In the genomic region with DNA sequence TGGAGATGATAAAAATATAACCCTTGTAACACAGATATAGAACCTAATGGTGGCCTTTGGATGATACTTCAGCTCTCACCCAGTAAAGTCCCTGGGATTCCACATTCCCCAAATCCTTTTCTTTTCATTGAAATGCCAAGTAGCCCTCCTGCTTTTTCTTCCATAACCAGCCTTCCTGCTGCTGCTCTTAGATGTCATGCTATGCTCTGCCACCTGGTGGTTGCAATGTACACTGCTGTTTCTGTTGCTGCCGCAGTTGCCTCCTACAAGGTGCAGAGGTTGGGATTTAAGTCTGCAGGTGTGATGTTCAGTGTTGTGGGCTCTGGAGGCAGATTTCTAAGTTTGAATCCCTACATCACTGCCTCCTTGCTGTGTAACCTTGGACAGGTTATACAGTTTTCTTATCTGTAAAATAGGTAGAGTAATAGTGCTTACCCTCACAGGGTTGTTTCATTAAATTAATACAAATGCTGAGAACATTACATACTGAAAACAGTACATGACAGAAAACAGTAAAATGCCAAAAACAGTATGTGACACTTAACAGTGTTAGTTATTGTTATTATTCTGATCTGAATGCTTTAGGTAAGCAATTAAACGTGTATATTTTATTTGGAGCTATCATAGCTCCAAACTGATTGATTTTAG, we compare ENCODE assay signal across 8 cellular contexts.
A peak's percentile ranks its signal among the peaks of the same experiment; 100 is the strongest.
DNase-seq lines count a peak whose midpoint lies in the region; ATAC-seq and TF ChIP-seq lines count a peak whose summit lies in the region.

No MANE protein-coding gene starts in this region.

- intact Hi-C loops in mucosa of descending colon (cut with DNase I, micrococcal nuclease): loop anchor here (5.0 to 10.0 kb wide), 2 partner anchors 178 to 181 kb away; a partner anchor contains a TSS

- peak; percentile 83 for TF ChIP-seq CTCF in mucosa of descending colon (IDR thresholded peaks at IDR 0.05)

- DNase-seq in AML-193 (lab: John Stamatoyannopoulos, UW) (peak; percentile 69), GM19240 (ENCODE audit: insufficient read length, low spot score) (peak; percentile 33), HT1080 (ENCODE audit: low read depth) (peak; percentile 67), NOMO-1 treated with DMSO at 0.1 percent for 48 hours (lab: John Stamatoyannopoulos, UW; ENCODE audit: unreplicated experiment) (peak; percentile 59), epidermal melanocyte (ENCODE audit: insufficient read length, low spot score) (peak; percentile 81), mucosa of descending colon (peak in 2 of 3 donors; percentile 72 to 93)
- peak; percentile 18 to 44 (median 24) for DNase-seq in activated CD8-positive, alpha-beta memory T cell treated with anti-CD3 and anti-CD28 coated beads for 48 hours (ENCODE audit: low read depth in 2 of 3, low spot score in 2 of 3)
- DNase-seq in stimulated activated CD8-positive, alpha-beta memory T cell treated with anti-CD3 and anti-CD28 coated beads, Interleukin-4, amount 100 ng/mL, for 48 hours: peak; percentile 84

- peak; percentile 96 for ATAC-seq in mucosa of descending colon

- no peaks in the 10 kb centered on the region for H3K9me3 ChIP-seq in mucosa of descending colon

- no peak overlapping the region for H3K4me3 ChIP-seq in mucosa of descending colon

- no peaks in the 10 kb centered on the region for H3K4me1 ChIP-seq in mucosa of descending colon (ENCODE audit: low read depth)

- H3K36me3 ChIP-seq in mucosa of descending colon (ENCODE audit: low read depth): no peaks in the 10 kb centered on the region

Comparison
In these comparisons a context has a peak if more than half of its experiments do, and no peak if none do; other contexts are left out.
1. DNase-seq: peak in every context shown above with its lines; median percentile 84 in stimulated activated CD8-positive, alpha-beta memory T cell treated with anti-CD3 and anti-CD28 coated beads, Interleukin-4, amount 100 ng/mL, for 48 hours; 82 in mucosa of descending colon; 81 in epidermal melanocyte; 69 in AML-193; 67 in HT1080; 59 in NOMO-1 treated with DMSO at 0.1 percent for 48 hours; 33 in GM19240; 24 in activated CD8-positive, alpha-beta memory T cell treated with anti-CD3 and anti-CD28 coated beads for 48 hours.